7 cellular contexts compared by ENCODE assay signal in the genomic region with DNA sequence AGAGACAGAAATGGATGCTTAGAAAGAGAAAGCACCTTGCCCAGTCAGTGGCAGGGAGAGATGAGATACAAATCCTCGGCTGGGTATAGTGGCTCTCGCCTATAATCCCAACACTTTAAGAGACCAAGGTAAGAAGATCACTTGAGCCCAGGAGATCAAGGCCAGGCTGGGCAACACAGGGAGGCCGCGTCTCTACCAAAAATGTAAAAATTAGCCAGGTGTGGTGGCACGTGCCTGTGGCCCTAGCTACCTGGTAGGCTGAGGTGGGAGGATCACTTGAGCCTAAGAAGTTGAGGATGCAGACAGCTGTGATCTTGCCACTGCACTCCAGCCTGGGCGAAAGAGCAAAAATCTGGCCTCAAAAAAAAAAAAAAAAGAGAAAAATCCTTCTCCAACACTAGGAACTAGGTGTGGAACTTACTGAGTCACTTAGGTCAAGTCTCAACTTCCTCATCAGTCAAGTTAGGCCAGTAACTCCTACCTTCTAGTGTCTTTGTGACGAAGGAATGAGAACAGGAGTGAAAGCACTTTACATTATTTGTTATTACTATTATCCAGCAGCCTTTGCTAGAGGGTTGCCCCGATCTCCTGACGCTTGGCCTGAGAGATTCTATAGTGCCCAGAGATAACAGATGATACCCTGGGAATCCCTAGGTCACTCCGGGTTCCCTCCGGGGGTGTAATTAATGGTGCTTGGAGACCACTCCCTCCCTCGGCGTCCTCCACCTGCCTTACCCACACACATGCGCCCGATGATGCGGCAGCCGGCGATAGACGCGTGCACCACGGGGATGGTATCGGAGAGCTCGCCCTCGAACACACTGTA. TPM values are rescaled to one million over a fixed set of nuclear protein-coding genes. Genes with fewer than 3 reads are reported as not detected.
DNase-seq lines count a peak whose midpoint lies in the region; ATAC-seq and TF ChIP-seq lines count a peak whose summit lies in the region.

No MANE protein-coding gene starts in this region.

- H3K9ac ChIP-seq in MM.1S (ENCODE audit: low read length) (peak overlapping the region; percentile 75), mammary epithelial cell (ENCODE audit: insufficient read depth, low read length) (peak overlapping the region; percentile 93)

- peak overlapping the region; percentile 12; the same call in 1 of the 2 replicates for H3K27ac ChIP-seq in MM.1S (ENCODE audit: low read length)
- peak overlapping the region; percentile 73 for H3K27ac ChIP-seq in mammary epithelial cell (ENCODE audit: insufficient read depth, low read depth, low read length)

- H3K27me3 ChIP-seq in MM.1S (replicated peaks; ENCODE audit: insufficient read depth, low read length) (peaks cover 8% of the 10 kb centered on the region; the same call in 1 of the 2 replicates), mammary epithelial cell (ENCODE audit: insufficient read depth, low read length) (no peaks in the 10 kb centered on the region), mononuclear cell (ENCODE audit: insufficient read depth, low read length) (no peaks in the 10 kb centered on the region)

- peaks cover 5% of the 10 kb centered on the region; the same call in 1 of the 2 replicates for H3K4me1 ChIP-seq in MM.1S (ENCODE audit: low read length)
- H3K4me1 ChIP-seq in mammary epithelial cell (ENCODE audit: insufficient read depth, low read length): peaks cover 35% of the 10 kb centered on the region
- peaks cover 19% of the 10 kb centered on the region for H3K4me1 ChIP-seq in mononuclear cell (ENCODE audit: insufficient read depth, low read length)

- TSS peak; percentile 61 for BruUV-seq in mammary epithelial cell (replicated peaks; lab: Mats Ljungman, UMichigan)

- peaks cover 8% of the 10 kb centered on the region for H3F3A ChIP-seq in MM.1S (ENCODE audit: insufficient read depth, low read length)

- peaks cover 33% of the 10 kb centered on the region for H3K79me2 ChIP-seq in MM.1S (ENCODE audit: low read length)
- peaks cover 52% of the 10 kb centered on the region for H3K79me2 ChIP-seq in mammary epithelial cell (ENCODE audit: insufficient read depth, low read length)

- H3K4me2 ChIP-seq in MM.1S (ENCODE audit: low read depth, low read length) (peak overlapping the region; percentile 90), mammary epithelial cell (ENCODE audit: insufficient read depth, low read depth, low read length) (peak overlapping the region; percentile 88)

- 11% methylated on average over 20 of the region's 24 CpGs for WGBS in mammary epithelial cell (ENCODE audit: low coverage, missing lambda C conversion rate)

- H3K4me3 ChIP-seq in MM.1S (ENCODE audit: low read length): peak overlapping the region; percentile 85
- peak overlapping the region; percentile 52 to 97 (median 67) for H3K4me3 ChIP-seq in mammary epithelial cell (replicated peaks in 1 of 3; ENCODE audit: insufficient read depth in 1 of 3, low read depth in 2 of 3, low read length in 3 of 3)
- peak overlapping the region; percentile 80 for H3K4me3 ChIP-seq in mononuclear cell (ENCODE audit: low read length)

- no peak for TF ChIP-seq CTCF in MM.1S (IDR thresholded peaks at IDR 0.05; ENCODE audit: low read length)
- no peak for TF ChIP-seq CTCF in mammary epithelial cell (conservative IDR thresholded peaks at IDR 0.05 in 1 of 2, IDR thresholded peaks at IDR 0.05 in 1 of 2; ENCODE audit: extremely low read depth in 1 of 2, insufficient read depth in 1 of 2, low read depth in 1 of 2, low read length in 2 of 2)

- dilution Hi-C loops in mammary epithelial cell (cut with HindIII; ENCODE audit: low sequenced_read_pairs): no loop called here

- H3K9me3 ChIP-seq in MM.1S (replicated peaks; ENCODE audit: insufficient read depth, low read length) (no peaks in the 10 kb centered on the region), mammary epithelial cell (replicated peaks; ENCODE audit: insufficient read depth, low read length) (no peaks in the 10 kb centered on the region), mononuclear cell (ENCODE audit: low read depth, low read length) (no peaks in the 10 kb centered on the region)

- no peaks in the 10 kb centered on the region for H3K9me2 ChIP-seq in MM.1S (replicated peaks; ENCODE audit: insufficient read depth, low read length)

- H2AFZ ChIP-seq in MM.1S (ENCODE audit: low read length) (peak overlapping the region; percentile 100), mammary epithelial cell (ENCODE audit: low read depth, low read length) (peak overlapping the region; percentile 91)

- in situ Hi-C loops in mammary epithelial cell (cut with MboI; ENCODE audit: low sequenced_read_pairs in 2 of 2): no loop called here

- intact Hi-C loops in mammary epithelial cell (cut with micrococcal nuclease): loop anchor here (1.0 kb wide), 1 partner anchor 20 kb away; no protein-coding TSS in a partner anchor

- DNase-seq in MM.1S: no peak
- peak; percentile 62 for DNase-seq in mammary epithelial cell
- no peak for DNase-seq in amniotic stem cell (lab: John Stamatoyannopoulos, UW)

- H4K20me1 ChIP-seq in MM.1S (ENCODE audit: insufficient read depth, low read length): no peaks in the 10 kb centered on the region
- H4K20me1 ChIP-seq in mammary epithelial cell (ENCODE audit: insufficient read depth, low read length): no peaks in the 10 kb centered on the region

- H3K36me3 ChIP-seq in MM.1S (replicated peaks; ENCODE audit: insufficient read depth, low read length) (no peaks in the 10 kb centered on the region), mammary epithelial cell (ENCODE audit: insufficient read depth, low read length) (peaks cover 12% of the 10 kb centered on the region)

- peak; percentile 17 for ATAC-seq in GM19324 (IDR thresholded peaks at IDR 0.05; ENCODE audit: low FRiP score, unreplicated experiment)
- ATAC-seq in GM19452 (IDR thresholded peaks at IDR 0.05; ENCODE audit: unreplicated experiment): no peak
- no peak for ATAC-seq in HG03442 (IDR thresholded peaks at IDR 0.05; ENCODE audit: unreplicated experiment)

- CTCF ChIA-PET in mammary epithelial cell (lab: Charles Lee; ENCODE audit: low non-redundant PET): interaction anchor here (0.6 kb wide), 1 partner anchor 456 kb away, joined by 4 read pairs; no protein-coding TSS in a partner anchor

RNA-seq across cellular contexts. Expression of a gene that starts 0.9 kb away (rescaled TPM):
- 100 to 1,000 TPM; 203 to 285 TPM for total RNA-seq in mammary epithelial cell
- polyA plus RNA-seq in mammary epithelial cell: 427 TPM
- 408 TPM for polyA minus RNA-seq in mammary epithelial cell
- total RNA-seq in mononuclear cell: 33.9 TPM

RNA-seq across cellular contexts. Expression of a gene that starts 5.7 kb away (rescaled TPM):
- 10 to 100 TPM; 30.8 to 94.6 TPM for total RNA-seq in mammary epithelial cell
- polyA plus RNA-seq in mammary epithelial cell: 34.1 TPM
- 105 TPM for polyA minus RNA-seq in mammary epithelial cell
- total RNA-seq in mononuclear cell: 20.1 TPM

RNA-seq across cellular contexts. Expression of a gene that starts 8.6 kb away (rescaled TPM):
- total RNA-seq in mammary epithelial cell (not detected), mononuclear cell (not detected)
- not detected for polyA plus RNA-seq in mammary epithelial cell
- not detected for polyA minus RNA-seq in mammary epithelial cell

RNA-seq across cellular contexts. Expression of a gene that starts 57.2 kb away (rescaled TPM):
- total RNA-seq in mammary epithelial cell (1 to 10 TPM in 1 of 2 donors, under 1 TPM in 1; 0.12 to 6.8 TPM), mononuclear cell (not detected)
- polyA plus RNA-seq in mammary epithelial cell: 0.11 TPM
- polyA minus RNA-seq in mammary epithelial cell: not detected
